9 cellular contexts compared by ENCODE assay signal in the genomic region with DNA sequence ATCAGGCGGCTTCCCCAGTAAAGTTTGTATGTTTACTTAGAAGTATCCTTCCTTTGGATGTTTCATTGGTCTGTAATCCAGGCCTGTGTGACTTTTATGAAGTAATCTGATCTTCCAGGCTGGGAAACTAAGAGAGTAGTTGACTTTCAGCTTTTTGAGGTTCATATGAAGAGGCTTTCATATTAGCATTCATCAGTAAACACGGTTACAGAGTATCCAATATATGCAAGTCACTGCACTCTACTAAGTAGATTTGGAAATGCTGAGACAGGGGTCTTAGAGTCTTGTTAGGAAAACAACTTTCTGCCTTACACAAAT. TPM values are rescaled to one million over a fixed set of nuclear protein-coding genes. Genes with fewer than 3 reads are reported as not detected.
DNase-seq lines count a peak whose midpoint lies in the region; ATAC-seq and FAIRE-seq lines count a peak whose summit lies in the region.
"Had no signal": no experiment of that assay in that cellular context is flagged by ENCODE, and none has a peak within 500 bp of the region (broad histone marks: within the 10 kb centered on the region; RNA-seq: fewer than 3 reads in every experiment).

No MANE protein-coding gene starts in this region.

- WGBS in right cardiac atrium = 3% methylated on average over 2 of the region's 2 CpGs
- WGBS in small intestine, 3 donors = 2 to 3% (median 3%) methylated on average over 2 of the region's 2 CpGs

- H3K27ac Mint-ChIP-seq in T-helper 17 cell = peak overlapping the region; percentile 91

- H3K9me3 ChIP-seq in T-helper 17 cell (ENCODE audit: control insufficient read depth, low read length, poor library complexity, severe bottlenecking) = no peaks in the 10 kb centered on the region
- no peaks in the 10 kb centered on the region for H3K9me3 ChIP-seq in right cardiac atrium (ENCODE audit: control insufficient read depth, low read length)
- no peaks in the 10 kb centered on the region for H3K9me3 ChIP-seq in small intestine (ENCODE audit: control insufficient read depth, low read depth)

- ATAC-seq in T-helper 17 cell (no peak), right cardiac atrium (no peak)
- ATAC-seq in activated CD4-positive, CD25-positive, alpha-beta regulatory T cell treated with anti-CD3 and anti-CD28 coated beads, Interleukin-2, amount 50 U/mL, for 24 hours = no peak

- peaks cover 30% of the 10 kb centered on the region for H3K4me1 Mint-ChIP-seq in T-helper 17 cell

- H3K4me1 ChIP-seq in right cardiac atrium (ENCODE audit: control insufficient read depth, insufficient read depth, low read length) (no peaks in the 10 kb centered on the region), small intestine (ENCODE audit: control insufficient read depth in 2 of 2, insufficient read depth in 1 of 2, low read depth in 1 of 2, low read length in 1 of 2) (peaks cover 2% of the 10 kb centered on the region in 2 donors)

- H3K36me3 ChIP-seq in small intestine (ENCODE audit: control insufficient read depth in 2 of 2, insufficient read depth in 2 of 2, low read length in 2 of 2) = no peaks in the 10 kb centered on the region

- H3K27me3 ChIP-seq in right cardiac atrium (ENCODE audit: control insufficient read depth, insufficient read depth) = no peaks in the 10 kb centered on the region
- no peaks in the 10 kb centered on the region for H3K27me3 ChIP-seq in small intestine (ENCODE audit: control insufficient read depth in 2 of 2, insufficient read depth in 2 of 2, low read length in 2 of 2)

- H3K27ac ChIP-seq in right cardiac atrium (ENCODE audit: low read length) (no peak overlapping the region), small intestine (ENCODE audit: low read depth in 1 of 2, low read length in 1 of 2) (peak overlapping the region; percentile 88 to 98)

- DNase-seq in DMS 273 (lab: John Stamatoyannopoulos, UW; ENCODE audit: unreplicated experiment) = peak; percentile 59
- no peak for DNase-seq in DMS 273 treated with DMSO at 0.1 percent for 48 hours (lab: John Stamatoyannopoulos, UW)
- no peak for DNase-seq in T-helper 17 cell
- DNase-seq in right cardiac atrium = no peak
- DNase-seq in small intestine = no peak
- DNase-seq in SKM-1 (lab: John Stamatoyannopoulos, UW; ENCODE audit: unreplicated experiment) = no peak
- DNase-seq in activated CD4-positive, CD25-positive, alpha-beta regulatory T cell treated with anti-CD3 and anti-CD28 coated beads, Interleukin-2, amount 50 U/mL, for 72 hours = no peak

- H3K4me3 ChIP-seq in right cardiac atrium (ENCODE audit: low read length) (peak overlapping the region; percentile 87), small intestine (ENCODE audit: low read depth in 1 of 2, low read length in 2 of 2) (peak overlapping the region; percentile 85 to 90)

- no peak for FAIRE-seq in small intestine (lab: Jason Lieb, UNC)
- FAIRE-seq: A204.1 had no signal

- intact Hi-C loops in right cardiac atrium (cut with DNase I) = no loop called here

- peak overlapping the region; percentile 97 for H3K4me3 Mint-ChIP-seq in T-helper 17 cell

- no peaks in the 10 kb centered on the region for H3K27me3 Mint-ChIP-seq in T-helper 17 cell

- H3K36me3 Mint-ChIP-seq in T-helper 17 cell (ENCODE audit: low read depth) = no peaks in the 10 kb centered on the region

RNA-seq across cellular contexts. Expression of a gene that starts 1.1 kb away (rescaled TPM):
- 10 to 100 TPM; 54.0 to 54.3 TPM for total RNA-seq in T-helper 17 cell
- 10 to 100 TPM; 57.2 to 63.7 (median 62.1) TPM for total RNA-seq in right cardiac atrium
- polyA plus RNA-seq in right cardiac atrium = 46.2 TPM
- 10 to 100 TPM; 25.5 to 38.5 (median 29.7) TPM for polyA plus RNA-seq in small intestine

RNA-seq across cellular contexts. Expression of a gene that starts 15.0 kb away (rescaled TPM):
- total RNA-seq in T-helper 17 cell (10 to 100 TPM; 20.6 to 24.4 TPM), right cardiac atrium (10 to 100 TPM; 12.4 to 20.8 (median 14.1) TPM)
- polyA plus RNA-seq in right cardiac atrium (13.5 TPM), small intestine (10 to 100 TPM in 2 of 3 donors, 1 to 10 TPM in 1; 9.4 to 23.2 (median 13.0) TPM)

RNA-seq across cellular contexts. Expression of a gene that starts 15.2 kb away (rescaled TPM):
- total RNA-seq in T-helper 17 cell (10 to 100 TPM; 25.4 to 32.4 TPM), right cardiac atrium (10 to 100 TPM; 24.1 to 29.1 (median 24.8) TPM)
- polyA plus RNA-seq in right cardiac atrium (26.9 TPM), small intestine (10 to 100 TPM in 2 of 3 donors, 1 to 10 TPM in 1; 9.6 to 14.0 (median 12.4) TPM)
